ENCODE assay signal across 1 cellular context in genomic region chr5:172150514-172151425, GRCh38.
TF ChIP-seq lines count a peak whose summit lies in the region.

No MANE protein-coding gene starts in this region.

TF ChIP-seq in K562, 482 proteins besides CTCF, POLR2A, EP300 and RAD21 (continued from another document and continues in another):
- TF ChIP-seq CHD7 (IDR thresholded peaks at IDR 0.05; ENCODE audit: low read depth, low read length) (no peak), SRSF7 (optimal IDR thresholded peaks at IDR 0.05; ENCODE audit: low read depth, low read length) (no peak), NFE2L1 (tag; IDR thresholded peaks at IDR 0.05; ENCODE audit: borderline replicate concordance, low read depth) (no peak), ZFP91 (CRISPR knock-in tag; IDR thresholded peaks at IDR 0.05) (no peak), TCF15 (CRISPR knock-in tag; IDR thresholded peaks at IDR 0.05) (no peak), CEBPB (tag; IDR thresholded peaks at IDR 0.05) (peak; percentile 39; the same call in 1 of the 2 replicates), E2F6 (IDR thresholded peaks at IDR 0.05; ENCODE audit: borderline replicate concordance in 1 of 2, extremely low read depth in 1 of 2, insufficient read depth in 1 of 2, insufficient read length in 1 of 2, low read depth in 1 of 2, low read length in 1 of 2, poor library complexity in 1 of 2, severe bottlenecking in 1 of 2) (no peak), ZBTB8A (IDR thresholded peaks at IDR 0.05; ENCODE audit: partially characterized antibody) (no peak), KDM2B (CRISPR knock-in tag; IDR thresholded peaks at IDR 0.05) (no peak), HES1 (IDR thresholded peaks at IDR 0.05; ENCODE audit: low read depth) (peak; percentile 92), KLF1 (tag; IDR thresholded peaks at IDR 0.05) (no peak), ZNF551 (CRISPR knock-in tag; IDR thresholded peaks at IDR 0.05) (no peak), PKNOX1 (IDR thresholded peaks at IDR 0.05) (peak; percentile 61), YY1 (IDR thresholded peaks at IDR 0.05; ENCODE audit: borderline replicate concordance in 1 of 3, control insufficient read depth in 1 of 3, extremely low read depth in 1 of 3, insufficient read depth in 3 of 3, insufficient read length in 1 of 3, insufficient replicate concordance in 2 of 3, low read depth in 1 of 3, low read length in 2 of 3) (no peak), CLOCK (CRISPR knock-in tag; IDR thresholded peaks at IDR 0.05; ENCODE audit: borderline replicate concordance) (no peak), HDAC1 (IDR thresholded peaks at IDR 0.05) (peak in 1 of 2 experiments; percentile 57; a peak in 1 of 4 replicates), FOXJ3 (CRISPR knock-in tag; IDR thresholded peaks at IDR 0.05) (no peak), NFE2 (IDR thresholded peaks at IDR 0.05; ENCODE audit: low read depth) (peak; percentile 11; the same call in 1 of the 2 replicates), ILK (tag; IDR thresholded peaks at IDR 0.05; ENCODE audit: borderline replicate concordance, low read depth) (no peak), ZFPM2 (CRISPR knock-in tag; IDR thresholded peaks at IDR 0.05) (no peak), ZNF316 (IDR thresholded peaks at IDR 0.05) (no peak), MED1 (CRISPR knock-in tag; IDR thresholded peaks at IDR 0.05; ENCODE audit: borderline replicate concordance) (no peak), POU5F1 (IDR thresholded peaks at IDR 0.05; ENCODE audit: borderline replicate concordance, low read depth, low read length, partially characterized antibody) (no peak), SMAD3 (CRISPR knock-in tag; conservative IDR thresholded peaks at IDR 0.05) (no peak), GTF3C2 (IDR thresholded peaks at IDR 0.05; ENCODE audit: borderline replicate concordance, extremely low read depth, insufficient read length) (no peak), ZBTB1 (CRISPR knock-in tag; IDR thresholded peaks at IDR 0.05; ENCODE audit: borderline replicate concordance, low read depth) (peak; percentile 99), NELFE (IDR thresholded peaks at IDR 0.05; ENCODE audit: insufficient read depth, insufficient read length) (no peak), TAF9B (IDR thresholded peaks at IDR 0.05; ENCODE audit: partially characterized antibody) (no peak), ETV1 (tag; conservative IDR thresholded peaks at IDR 0.05; ENCODE audit: low read depth) (peak; percentile 41; the same call in 1 of the 2 replicates), SIN3B (IDR thresholded peaks at IDR 0.05; ENCODE audit: low read depth) (no peak), SMARCC2 (IDR thresholded peaks at IDR 0.05; ENCODE audit: low read depth) (no peak), KLF13 (tag; IDR thresholded peaks at IDR 0.05; ENCODE audit: borderline replicate concordance, low read depth) (no peak), ZNF79 (CRISPR knock-in tag; IDR thresholded peaks at IDR 0.05; ENCODE audit: low read depth) (no peak), SMARCB1 (IDR thresholded peaks at IDR 0.05; ENCODE audit: insufficient read length, low read depth) (no peak), SAFB2 (IDR thresholded peaks at IDR 0.05; ENCODE audit: borderline replicate concordance, low read depth, low read length, severe bottlenecking) (no peak), SREBF1 (IDR thresholded peaks at IDR 0.05; ENCODE audit: borderline replicate concordance, low read depth, low read length) (no peak), ARID1B (IDR thresholded peaks at IDR 0.05) (peak; percentile 42; the same call in 1 of the 2 replicates), RCOR1 (IDR thresholded peaks at IDR 0.05; ENCODE audit: borderline replicate concordance in 1 of 2, low read depth in 2 of 2, low read length in 2 of 2) (peak; percentile 21 to 91; a peak in 2 of 4 replicates), RAD51 (IDR thresholded peaks at IDR 0.05; ENCODE audit: borderline replicate concordance, low read depth) (no peak), SIN3A (IDR thresholded peaks at IDR 0.05; ENCODE audit: borderline replicate concordance in 2 of 2, control insufficient read depth in 1 of 2, low read depth in 2 of 2, low read length in 2 of 2) (no peak)
